ENCODE assay signal across 23 cellular contexts in the genomic region with DNA sequence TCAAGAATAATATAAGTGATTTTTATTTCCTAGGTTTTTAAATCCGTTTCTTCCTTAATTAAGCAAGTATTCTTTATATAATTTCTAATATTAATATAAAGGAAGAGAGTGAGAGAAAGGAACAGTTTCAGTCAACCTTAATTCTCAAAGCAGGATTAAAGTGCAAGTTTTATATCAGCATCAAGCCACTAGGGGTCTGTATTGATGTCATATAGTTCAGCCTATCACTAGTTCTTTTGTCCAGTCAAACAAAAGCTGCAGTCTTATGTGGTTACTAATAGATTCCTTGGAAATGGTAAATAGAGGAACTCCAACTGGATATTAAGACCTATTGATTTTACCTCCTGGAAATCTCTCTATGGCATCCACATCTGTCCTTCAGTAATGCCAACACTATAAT.
DNase-seq lines count a peak whose midpoint lies in the region; ATAC-seq, FAIRE-seq and TF ChIP-seq lines count a peak whose summit lies in the region.
"Had no signal": no experiment of that assay in that cellular context is flagged by ENCODE, and none has a peak within 500 bp of the region (broad histone marks: within the 10 kb centered on the region; RNA-seq: fewer than 3 reads in every experiment).

No MANE protein-coding gene starts in this region.

- TF ChIP-seq CTCF in right lobe of liver (IDR thresholded peaks at IDR 0.05): no peak

- H3K36me3 ChIP-seq in right lobe of liver: no peaks in the 10 kb centered on the region
- H3K36me3 ChIP-seq: colonic mucosa, ovary, Peyer's patch had no signal

- no peaks in the 10 kb centered on the region for H3K36me3 Mint-ChIP-seq in activated CD8-positive, alpha-beta memory T cell treated with anti-CD3 and anti-CD28 coated beads, Interleukin-2, amount 10 ng/mL, durations not matched to agents 7 days and 5 days
- H3K36me3 Mint-ChIP-seq: brain; CD4-positive, alpha-beta memory T cell; memory B cell had no signal

- H3K4me1 Mint-ChIP-seq in activated CD8-positive, alpha-beta memory T cell treated with anti-CD3 and anti-CD28 coated beads, Interleukin-2, amount 10 ng/mL, durations not matched to agents 7 days and 5 days: no peaks in the 10 kb centered on the region
- H3K4me1 Mint-ChIP-seq: activated naive CD8-positive, alpha-beta T cell treated with anti-CD3 and anti-CD28 coated beads, Interleukin-2, amount 50 U/mL, for 24 hours; CD4-positive, alpha-beta memory T cell; memory B cell had no signal

- WGBS in right lobe of liver (ENCODE audit: insufficient coverage, low coverage, low lambda C conversion rate, missing lambda C conversion rate): 19% methylated on average over 1 of the region's 1 CpG

- no peaks in the 10 kb centered on the region for H3K27me3 Mint-ChIP-seq in activated CD8-positive, alpha-beta memory T cell treated with anti-CD3 and anti-CD28 coated beads, Interleukin-2, amount 10 ng/mL, durations not matched to agents 7 days and 5 days
- H3K27me3 Mint-ChIP-seq: activated naive CD8-positive, alpha-beta T cell treated with anti-CD3 and anti-CD28 coated beads, Interleukin-2, amount 50 U/mL, for 24 hours; CD4-positive, alpha-beta memory T cell; memory B cell had no signal

- H3K9me3 Mint-ChIP-seq in activated CD8-positive, alpha-beta memory T cell treated with anti-CD3 and anti-CD28 coated beads, Interleukin-2, amount 10 ng/mL, durations not matched to agents 7 days and 5 days (ENCODE audit: low read depth): no peaks in the 10 kb centered on the region
- H3K9me3 Mint-ChIP-seq: activated naive CD8-positive, alpha-beta T cell treated with anti-CD3 and anti-CD28 coated beads, Interleukin-2, amount 50 U/mL, for 24 hours had no signal

- intact Hi-C loops in right lobe of liver (cut with DNase I): no loop called here

- peak; percentile 7 for DNase-seq in DMS53 treated with DMSO at 0.1 percent for 48 hours (lab: John Stamatoyannopoulos, UW; ENCODE audit: unreplicated experiment)
- peak; percentile 4 for DNase-seq in OCI-M1 (lab: John Stamatoyannopoulos, UW)
- DNase-seq in frontal cortex (ENCODE audit: low spot score in 2 of 2): no peak
- DNase-seq in putamen (ENCODE audit: low spot score): peak; percentile 0
- DNase-seq in effector CD8-positive, alpha-beta T cell (lab: John Stamatoyannopoulos, UW): no peak
- no peak for DNase-seq in right lobe of liver
- no peak for DNase-seq in activated CD8-positive, alpha-beta memory T cell treated with anti-CD3 and anti-CD28 coated beads, Interleukin-2, amount 10 ng/mL, durations not matched to agents 7 days and 5 days
- DNase-seq: activated CD4-positive, alpha-beta T cell treated with anti-CD3 and anti-CD28 coated beads, Interleukin-2, amount 50 U/mL, for 1 hour; activated effector memory CD4-positive, alpha-beta T cell treated with anti-CD3 and anti-CD28 coated beads, Interleukin-2, amount 50 U/mL, for 16 hours; activated naive CD8-positive, alpha-beta T cell treated with anti-CD3 and anti-CD28 coated beads, Interleukin-2, amount 50 U/mL, for 24 hours; CD4-positive, alpha-beta memory T cell; colonic mucosa; DMS79 treated with DMSO at 0.1 percent for 48 hours; NCI-H1048; NCI-H1930; NCI-H446 treated with DMSO at 0.1 percent for 48 hours; ovary; Peyer's patch had no signal

- peaks cover 0 to 5% of the 10 kb centered on the region in 2 donors for H3K27me3 ChIP-seq in right lobe of liver
- H3K27me3 ChIP-seq: colonic mucosa, ovary, Peyer's patch had no signal

- TF ChIP-seq POLR2A in right lobe of liver (IDR thresholded peaks at IDR 0.05): no peak

- H3K27ac Mint-ChIP-seq in activated CD8-positive, alpha-beta memory T cell treated with anti-CD3 and anti-CD28 coated beads, Interleukin-2, amount 10 ng/mL, durations not matched to agents 7 days and 5 days: no peak overlapping the region
- H3K27ac Mint-ChIP-seq: activated naive CD8-positive, alpha-beta T cell treated with anti-CD3 and anti-CD28 coated beads, Interleukin-2, amount 50 U/mL, for 24 hours; brain; CD4-positive, alpha-beta memory T cell; memory B cell had no signal

- CTCF ChIA-PET in activated CD8-positive, alpha-beta memory T cell treated with anti-CD3 and anti-CD28 coated beads, Interleukin-2, amount 10 ng/mL, durations not matched to agents 7 days and 5 days (lab: Charles Lee): no interaction called here

- ATAC-seq in right lobe of liver: no peak
- ATAC-seq in activated CD8-positive, alpha-beta memory T cell treated with anti-CD3 and anti-CD28 coated beads, Interleukin-2, amount 10 ng/mL, durations not matched to agents 7 days and 5 days: no peak
- ATAC-seq: activated naive CD8-positive, alpha-beta T cell treated with anti-CD3 and anti-CD28 coated beads, Interleukin-2, amount 50 U/mL, for 24 hours; GM12878; sciatic nerve had no signal

- no peaks in the 10 kb centered on the region for H3K4me1 ChIP-seq in right lobe of liver
- H3K4me1 ChIP-seq: colonic mucosa, Peyer's patch had no signal

- no peak overlapping the region for H3K27ac ChIP-seq in right lobe of liver
- H3K27ac ChIP-seq: colonic mucosa, ovary, Peyer's patch had no signal

- H3K4me3 Mint-ChIP-seq in activated CD8-positive, alpha-beta memory T cell treated with anti-CD3 and anti-CD28 coated beads, Interleukin-2, amount 10 ng/mL, durations not matched to agents 7 days and 5 days: no peak overlapping the region
- H3K4me3 Mint-ChIP-seq: activated naive CD8-positive, alpha-beta T cell treated with anti-CD3 and anti-CD28 coated beads, Interleukin-2, amount 50 U/mL, for 24 hours; brain; memory B cell had no signal

- H3K9me3 ChIP-seq in right lobe of liver: no peaks in the 10 kb centered on the region
- H3K9me3 ChIP-seq: colonic mucosa, ovary, Peyer's patch had no signal

- no peak overlapping the region for H3K4me3 ChIP-seq in right lobe of liver
- H3K4me3 ChIP-seq: colonic mucosa, GM12878, ovary, Peyer's patch had no signal

- FAIRE-seq in frontal cortex (lab: Jason Lieb, UNC): peak; percentile 23
- FAIRE-seq: GM12878, HTR-8/SVneo had no signal

Comparison
In these comparisons a context has a peak if more than half of its experiments do, and no peak if none do; other contexts are left out.
1. DNase-seq: peak in DMS53 treated with DMSO at 0.1 percent for 48 hours (single experiment), OCI-M1 (single experiment) and putamen (single experiment); none in frontal cortex (0 of 2), effector CD8-positive, alpha-beta T cell (single experiment), right lobe of liver (0 of 3) and activated CD8-positive, alpha-beta memory T cell treated with anti-CD3 and anti-CD28 coated beads, Interleukin-2, amount 10 ng/mL, durations not matched to agents 7 days and 5 days (single experiment).